ENCODE assay signal across 26 cellular contexts in genomic region chr2:201970786-201971108, GRCh38.
"Had no signal": no experiment of that assay in that cellular context is flagged by ENCODE, and none has a peak within 500 bp of the region (broad histone marks: within the 10 kb centered on the region; RNA-seq: fewer than 3 reads in every experiment).

No MANE protein-coding gene starts in this region.

- H3K27ac ChIP-seq: esophagus squamous epithelium, prostate gland, suprapubic skin, transverse colon, upper lobe of right lung, uterus had no signal

- H3K27me3 ChIP-seq: suprapubic skin, transverse colon, upper lobe of right lung, uterus had no signal

- H3K4me1 ChIP-seq: prostate gland, upper lobe of right lung had no signal

- DNase-seq: cortex of kidney; effector memory CD8-positive, alpha-beta T cell; erythroblast; esophagus squamous epithelium; foreskin melanocyte; glutamatergic neuron; heart right ventricle; natural killer cell; right cardiac atrium; small intestine; stimulated activated CD4-positive, alpha-beta T cell treated with anti-CD3 and anti-CD28 coated beads, Interleukin-15, amount 100 ng/mL, for 24 hours; stimulated activated CD4-positive, alpha-beta T cell treated with anti-CD3 and anti-CD28 coated beads, Interleukin-2, amount 100 ng/mL, for 48 hours; stimulated activated CD8-positive, alpha-beta memory T cell treated with anti-CD3 and anti-CD28 coated beads, Interleukin-4, amount 100 ng/mL, for 48 hours; stimulated activated naive CD4-positive, alpha-beta T cell; stimulated activated naive CD8-positive, alpha-beta T cell treated with anti-CD3 and anti-CD28 coated beads, Interleukin-15, amount 100 ng/mL, for 72 hours; transverse colon; upper lobe of right lung; uterus had no signal

- H3K4me3 ChIP-seq: esophagus squamous epithelium, heart right ventricle, lung, prostate gland, suprapubic skin, transverse colon, upper lobe of right lung, uterus had no signal

- H3K9me3 ChIP-seq: esophagus squamous epithelium, heart right ventricle, prostate gland, suprapubic skin, transverse colon, upper lobe of right lung, uterus had no signal

- H3K27me3 Mint-ChIP-seq: stimulated activated naive CD8-positive, alpha-beta T cell treated with anti-CD3 and anti-CD28 coated beads, Interleukin-15, amount 100 ng/mL, for 72 hours had no signal

- H3K27ac Mint-ChIP-seq: effector memory CD8-positive, alpha-beta T cell; memory B cell; natural killer cell; stimulated activated naive CD8-positive, alpha-beta T cell treated with anti-CD3 and anti-CD28 coated beads, Interleukin-15, amount 100 ng/mL, for 72 hours had no signal

- ATAC-seq: effector memory CD8-positive, alpha-beta T cell; left lobe of liver; natural killer cell; stimulated activated naive CD8-positive, alpha-beta T cell treated with anti-CD3 and anti-CD28 coated beads, Interleukin-15, amount 100 ng/mL, for 72 hours; upper lobe of right lung had no signal

- H3K9me3 Mint-ChIP-seq: effector memory CD8-positive, alpha-beta T cell; memory B cell; natural killer cell; neural crest cell; stimulated activated naive CD8-positive, alpha-beta T cell treated with anti-CD3 and anti-CD28 coated beads, Interleukin-15, amount 100 ng/mL, for 72 hours had no signal

- H3K4me3 Mint-ChIP-seq: effector memory CD8-positive, alpha-beta T cell; memory B cell; natural killer cell; neural crest cell; stimulated activated naive CD8-positive, alpha-beta T cell treated with anti-CD3 and anti-CD28 coated beads, Interleukin-15, amount 100 ng/mL, for 72 hours had no signal

- H3K36me3 Mint-ChIP-seq: memory B cell, natural killer cell had no signal

- FAIRE-seq: endometrium, kidney, small intestine had no signal

- H3K4me1 Mint-ChIP-seq: memory B cell; natural killer cell; stimulated activated naive CD8-positive, alpha-beta T cell treated with anti-CD3 and anti-CD28 coated beads, Interleukin-15, amount 100 ng/mL, for 72 hours had no signal

- H3K36me3 ChIP-seq: esophagus squamous epithelium, heart right ventricle, prostate gland, suprapubic skin, transverse colon, upper lobe of right lung, uterus had no signal
